27 cellular contexts compared by ENCODE assay signal in the genomic region with DNA sequence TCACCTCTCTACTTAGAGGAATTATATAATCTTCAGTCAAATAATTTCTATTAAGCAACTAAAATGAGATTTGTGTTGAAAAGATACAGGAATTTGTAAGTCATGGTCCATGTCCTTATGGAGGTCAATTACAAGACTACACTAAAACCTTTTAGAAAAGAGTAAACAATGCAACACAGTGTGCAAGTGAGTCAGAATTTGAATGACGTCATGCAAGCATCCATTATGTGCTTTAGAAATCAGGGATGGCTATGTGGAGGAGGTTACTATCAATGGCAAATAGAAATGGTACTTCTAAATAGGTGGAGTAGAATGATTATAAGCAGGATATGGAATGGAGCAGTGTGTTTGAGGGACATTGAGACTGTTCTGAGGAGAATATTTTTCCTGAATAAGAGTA. TPM values are rescaled to one million over a fixed set of nuclear protein-coding genes. Genes with fewer than 3 reads are reported as not detected.
DNase-seq lines count a peak whose midpoint lies in the region; ATAC-seq, FAIRE-seq and TF ChIP-seq lines count a peak whose summit lies in the region.
"Had no signal": no experiment of that assay in that cellular context is flagged by ENCODE, and none has a peak within 500 bp of the region (broad histone marks: within the 10 kb centered on the region; RNA-seq: fewer than 3 reads in every experiment).

No MANE protein-coding gene starts in this region.

- peak; percentile 57 for DNase-seq in DMS153 (lab: John Stamatoyannopoulos, UW)
- DNase-seq in DMS153 treated with DMSO at 0.1 percent for 48 hours (lab: John Stamatoyannopoulos, UW; ENCODE audit: unreplicated experiment): no peak
- DNase-seq in RWPE2 (ENCODE audit: low spot score): no peak
- peak; percentile 36 for DNase-seq in choroid plexus epithelial cell (ENCODE audit: low read depth)
- peak; percentile 13 for DNase-seq in renal cortical epithelial cell (ENCODE audit: low read depth)
- no peak for DNase-seq in cerebellar cortex (ENCODE audit: low spot score)
- DNase-seq in RCC 7860 (ENCODE audit: low spot score): no peak
- DNase-seq: activated CD4-positive, alpha-beta memory T cell treated with anti-CD3 and anti-CD28 coated beads, Interleukin-2, amount 10 ng/mL, durations not matched to agents 7 days and 5 days; activated naive CD4-positive, alpha-beta T cell; anterior cingulate cortex; left lung; mucosa of descending colon; NCI-H1105; NCI-H2107; NCI-H526 treated with DMSO at 0.1 percent for 48 hours; SJCRH30 had no signal

- FAIRE-seq in RCC 7860 (lab: Jason Lieb, UNC): no peak

- H3K27ac ChIP-seq in RWPE2 (ENCODE audit: poor library complexity, severe bottlenecking): no peak overlapping the region
- H3K27ac ChIP-seq: 22Rv1, BLaER1, gastroesophageal sphincter, KMS-11, left lung, prostate gland, SJCRH30 had no signal

- H3K4me3 ChIP-seq in RWPE2 (ENCODE audit: severe bottlenecking) (no peak overlapping the region), choroid plexus epithelial cell (ENCODE audit: low read depth, low read length) (no peak overlapping the region)
- H3K4me3 ChIP-seq: BLaER1, gastroesophageal sphincter, left lung, mucosa of descending colon, prostate gland, SJCRH30 had no signal

- no peaks in the 10 kb centered on the region for H3K4me1 ChIP-seq in RWPE2 (ENCODE audit: insufficient read depth, poor library complexity, severe bottlenecking)
- H3K4me1 ChIP-seq: BLaER1, left lung, prostate gland, SJCRH30 had no signal

- ATAC-seq in RWPE2 (ENCODE audit: low read depth) (peak; percentile 41; the same call in 1 of the 3 replicates), GM21526 (IDR thresholded peaks at IDR 0.05; ENCODE audit: low FRiP score, unreplicated experiment) (no peak)
- ATAC-seq: gastroesophageal sphincter, left lung, mucosa of descending colon, WTC11 had no signal

- H3K9me3 ChIP-seq in RWPE2 (ENCODE audit: severe bottlenecking): no peaks in the 10 kb centered on the region
- H3K9me3 ChIP-seq: BLaER1, gastroesophageal sphincter, left lung, mucosa of descending colon, prostate gland, SJCRH30 had no signal

- no peaks in the 10 kb centered on the region for H3K36me3 ChIP-seq in RWPE2 (ENCODE audit: low read depth)
- H3K36me3 ChIP-seq: BLaER1, gastroesophageal sphincter, left lung, prostate gland, SJCRH30 had no signal

- TF ChIP-seq CTCF in RWPE2 (IDR thresholded peaks at IDR 0.05; ENCODE audit: poor library complexity, severe bottlenecking): no peak
- no peak for TF ChIP-seq CTCF in choroid plexus epithelial cell (conservative IDR thresholded peaks at IDR 0.05; ENCODE audit: low read depth, low read length)

- no peaks in the 10 kb centered on the region for H3K27me3 ChIP-seq in RWPE2 (ENCODE audit: insufficient read depth, poor library complexity, severe bottlenecking)
- H3K27me3 ChIP-seq: BLaER1, gastroesophageal sphincter, left lung, SJCRH30 had no signal

RNA-seq across cellular contexts. Expression of gene OR10D3, which starts 16.6 kb away (rescaled TPM):
- not detected in 2 replicates for total RNA-seq in renal cortical epithelial cell
- total RNA-seq: activated CD4-positive, alpha-beta memory T cell treated with anti-CD3 and anti-CD28 coated beads, Interleukin-2, amount 10 ng/mL, durations not matched to agents 7 days and 5 days; gastroesophageal sphincter; left lung; mucosa of descending colon; neural crest cell; prostate gland; SJCRH30; subcutaneous adipose tissue; T-helper 2 cell treated with Interferon-gamma antibody and Interleukin-4, amounts not matched to agents 100 ng/mL and 5 ng/mL, for 36 hours; urinary bladder; WTC11 had no signal

RNA-seq across cellular contexts. Expression of gene OR8G1, which starts 41.2 kb away (rescaled TPM):
- total RNA-seq in renal cortical epithelial cell: not detected in 2 replicates
- total RNA-seq: activated CD4-positive, alpha-beta memory T cell treated with anti-CD3 and anti-CD28 coated beads, Interleukin-2, amount 10 ng/mL, durations not matched to agents 7 days and 5 days; gastroesophageal sphincter; left lung; mucosa of descending colon; neural crest cell; prostate gland; SJCRH30; subcutaneous adipose tissue; T-helper 2 cell treated with Interferon-gamma antibody and Interleukin-4, amounts not matched to agents 100 ng/mL and 5 ng/mL, for 36 hours; urinary bladder; WTC11 had no signal

RNA-seq across cellular contexts. Expression of gene OR8G5, which starts 56.5 kb away (rescaled TPM):
- total RNA-seq in renal cortical epithelial cell: not detected in 2 replicates
- total RNA-seq: activated CD4-positive, alpha-beta memory T cell treated with anti-CD3 and anti-CD28 coated beads, Interleukin-2, amount 10 ng/mL, durations not matched to agents 7 days and 5 days; gastroesophageal sphincter; left lung; mucosa of descending colon; neural crest cell; SJCRH30; T-helper 2 cell treated with Interferon-gamma antibody and Interleukin-4, amounts not matched to agents 100 ng/mL and 5 ng/mL, for 36 hours; urinary bladder; WTC11 had no signal

Comparison
In these comparisons a context has a peak if more than half of its experiments do, and no peak if none do; other contexts are left out.
1. DNase-seq: peak in DMS153 (single experiment), choroid plexus epithelial cell (single experiment) and renal cortical epithelial cell (single experiment); none in DMS153 treated with DMSO at 0.1 percent for 48 hours (single experiment), RWPE2 (single experiment), cerebellar cortex (single experiment) and RCC 7860 (single experiment).